Comparison of ENCODE assay signal across 8 cellular contexts in genomic region chr9:134365791-134366222, GRCh38. TPM values are rescaled to one million over a fixed set of nuclear protein-coding genes. Genes with fewer than 3 reads are reported as not detected.
A peak's percentile ranks its signal among the peaks of the same experiment; 100 is the strongest.
DNase-seq lines count a peak whose midpoint lies in the region; ATAC-seq lines count a peak whose summit lies in the region.

No MANE protein-coding gene starts in this region.

- DNase-seq in GM04503 (ENCODE audit: low read depth), result peak; percentile 49
- DNase-seq in RPMI8226, result peak; percentile 89
- DNase-seq in fibroblast of the conjunctiva (ENCODE audit: low read depth), result peak; percentile 68
- DNase-seq in activated CD8-positive, alpha-beta memory T cell treated with anti-CD3 and anti-CD28 coated beads for 24 hours, result no peak
- no peak for DNase-seq in stimulated activated CD4-positive, alpha-beta T cell treated with anti-CD3 and anti-CD28 coated beads, Interleukin-1b, Interleukin-23, amount 100 ng/mL, for 48 hours
- no peak for DNase-seq in effector CD8-positive, alpha-beta T cell (lab: John Stamatoyannopoulos, UW)

- H3K9me3 ChIP-seq in skeletal muscle satellite cell (replicated peaks; ENCODE audit: low read length), result no peaks in the 10 kb centered on the region

- no peak for ATAC-seq in GM19035 (IDR thresholded peaks at IDR 0.05; ENCODE audit: unreplicated experiment)

- peak overlapping the region; percentile 49 for H3K4me2 ChIP-seq in skeletal muscle satellite cell (ENCODE audit: low read length)

- H3K36me3 ChIP-seq in skeletal muscle satellite cell (ENCODE audit: insufficient read depth, low read length), result no peaks in the 10 kb centered on the region

- no peaks in the 10 kb centered on the region for H3K27me3 ChIP-seq in skeletal muscle satellite cell (ENCODE audit: control insufficient read depth, insufficient read depth, low read length)

- H3K9ac ChIP-seq in skeletal muscle satellite cell (ENCODE audit: low read depth, low read length), result no peak overlapping the region

- peaks cover 30% of the 10 kb centered on the region for H3K4me1 ChIP-seq in skeletal muscle satellite cell (ENCODE audit: control insufficient read depth, insufficient read depth, low read length)

- H3K4me3 ChIP-seq in skeletal muscle satellite cell (ENCODE audit: low read length), result no peak overlapping the region

RNA-seq across cellular contexts. Expression of gene RXRA, which starts 39.6 kb away (rescaled TPM):
- total RNA-seq in skeletal muscle satellite cell (2012; rRNA removed), result 9.9 and 16.6 TPM in 2 replicates

Comparison
In these comparisons a context has a peak if more than half of its experiments do, and no peak if none do; other contexts are left out.
1. DNase-seq: peak in GM04503 (single experiment), RPMI8226 (single experiment) and fibroblast of the conjunctiva (single experiment); none in activated CD8-positive, alpha-beta memory T cell treated with anti-CD3 and anti-CD28 coated beads for 24 hours (single experiment), stimulated activated CD4-positive, alpha-beta T cell treated with anti-CD3 and anti-CD28 coated beads, Interleukin-1b, Interleukin-23, amount 100 ng/mL, for 48 hours (single experiment) and effector CD8-positive, alpha-beta T cell (single experiment).